Comparison of ENCODE assay signal across 1 cellular context in genomic region chr15:51702710-51703109, GRCh38.
TF ChIP-seq lines count a peak whose summit lies in the region.

No MANE protein-coding gene starts in this region.

TF ChIP-seq in K562, 482 proteins besides CTCF, POLR2A, EP300 and RAD21 (continued from another document and continues in another):
- no peak for TF ChIP-seq E2F8 (IDR thresholded peaks at IDR 0.05; ENCODE audit: low read depth, partially characterized antibody)
- no peak for TF ChIP-seq BRF1 (IDR thresholded peaks at IDR 0.05; ENCODE audit: borderline replicate concordance, extremely low read depth, insufficient read length)
- TF ChIP-seq ZNF512 (tag; IDR thresholded peaks at IDR 0.05) = no peak
- TF ChIP-seq CSDE1 (IDR thresholded peaks at IDR 0.05) = no peak
- TF ChIP-seq RCOR1 (IDR thresholded peaks at IDR 0.05; ENCODE audit: borderline replicate concordance in 1 of 2, low read depth in 2 of 2, low read length in 2 of 2) = peak in 1 of 2 experiments; percentile 62; a peak in 2 of 4 replicates
- no peak for TF ChIP-seq COPS2 (conservative IDR thresholded peaks at IDR 0.05)
- peak; percentile 53 for TF ChIP-seq PML (IDR thresholded peaks at IDR 0.05; ENCODE audit: low read length)
- peak; percentile 92 for TF ChIP-seq PKNOX1 (IDR thresholded peaks at IDR 0.05)
- no peak for TF ChIP-seq CBFB (CRISPR knock-in tag; IDR thresholded peaks at IDR 0.05)
- TF ChIP-seq PCBP1 (IDR thresholded peaks at IDR 0.05; ENCODE audit: low read depth, low read length, poor library complexity, severe bottlenecking) = no peak
- TF ChIP-seq, protein P1, sequence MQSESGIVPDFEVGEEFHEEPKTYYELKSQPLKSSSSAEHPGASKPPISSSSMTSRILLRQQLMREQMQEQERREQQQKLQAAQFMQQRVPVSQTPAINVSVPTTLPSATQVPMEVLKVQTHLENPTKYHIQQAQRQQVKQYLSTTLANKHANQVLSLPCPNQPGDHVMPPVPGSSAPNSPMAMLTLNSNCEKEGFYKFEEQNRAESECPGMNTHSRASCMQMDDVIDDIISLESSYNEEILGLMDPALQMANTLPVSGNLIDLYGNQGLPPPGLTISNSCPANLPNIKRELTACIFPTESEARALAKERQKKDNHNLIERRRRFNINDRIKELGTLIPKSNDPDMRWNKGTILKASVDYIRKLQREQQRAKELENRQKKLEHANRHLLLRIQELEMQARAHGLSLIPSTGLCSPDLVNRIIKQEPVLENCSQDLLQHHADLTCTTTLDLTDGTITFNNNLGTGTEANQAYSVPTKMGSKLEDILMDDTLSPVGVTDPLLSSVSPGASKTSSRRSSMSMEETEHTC (IDR thresholded peaks at IDR 0.05) = no peak
- no peak for TF ChIP-seq ZNF347 (CRISPR knock-in tag; IDR thresholded peaks at IDR 0.05; ENCODE audit: low read depth)
- no peak for TF ChIP-seq EP400 (IDR thresholded peaks at IDR 0.05)
- TF ChIP-seq TAF9B (IDR thresholded peaks at IDR 0.05; ENCODE audit: partially characterized antibody) = no peak
- peak; percentile 77 for TF ChIP-seq MAFF (IDR thresholded peaks at IDR 0.05; ENCODE audit: low read length)
- TF ChIP-seq TAL1 (IDR thresholded peaks at IDR 0.05) = peak; percentile 82
- TF ChIP-seq, protein P2, sequence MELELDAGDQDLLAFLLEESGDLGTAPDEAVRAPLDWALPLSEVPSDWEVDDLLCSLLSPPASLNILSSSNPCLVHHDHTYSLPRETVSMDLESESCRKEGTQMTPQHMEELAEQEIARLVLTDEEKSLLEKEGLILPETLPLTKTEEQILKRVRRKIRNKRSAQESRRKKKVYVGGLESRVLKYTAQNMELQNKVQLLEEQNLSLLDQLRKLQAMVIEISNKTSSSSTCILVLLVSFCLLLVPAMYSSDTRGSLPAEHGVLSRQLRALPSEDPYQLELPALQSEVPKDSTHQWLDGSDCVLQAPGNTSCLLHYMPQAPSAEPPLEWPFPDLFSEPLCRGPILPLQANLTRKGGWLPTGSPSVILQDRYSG (tag; conservative IDR thresholded peaks at IDR 0.05; ENCODE audit: low read depth) = no peak
- TF ChIP-seq FOSL1 (tag; conservative IDR thresholded peaks at IDR 0.05) = 0 out of 2 replicates have a peak, but pooled peaks have one; percentile 25
- TF ChIP-seq SMARCC2 (IDR thresholded peaks at IDR 0.05; ENCODE audit: low read depth) = peak; percentile 80; the same call in 1 of the 2 replicates
- TF ChIP-seq HNRNPH1 (optimal IDR thresholded peaks at IDR 0.05; ENCODE audit: low read depth, low read length) = no peak
- TF ChIP-seq DPF2 (IDR thresholded peaks at IDR 0.05) = peak; percentile 88
- no peak for TF ChIP-seq EHMT2 (IDR thresholded peaks at IDR 0.05)
- TF ChIP-seq RFX5 (IDR thresholded peaks at IDR 0.05; ENCODE audit: low read depth, low read length) = no peak
- no peak for TF ChIP-seq SPI1 (IDR thresholded peaks at IDR 0.05; ENCODE audit: borderline replicate concordance, low read depth, low read length)
- TF ChIP-seq, protein P3, sequence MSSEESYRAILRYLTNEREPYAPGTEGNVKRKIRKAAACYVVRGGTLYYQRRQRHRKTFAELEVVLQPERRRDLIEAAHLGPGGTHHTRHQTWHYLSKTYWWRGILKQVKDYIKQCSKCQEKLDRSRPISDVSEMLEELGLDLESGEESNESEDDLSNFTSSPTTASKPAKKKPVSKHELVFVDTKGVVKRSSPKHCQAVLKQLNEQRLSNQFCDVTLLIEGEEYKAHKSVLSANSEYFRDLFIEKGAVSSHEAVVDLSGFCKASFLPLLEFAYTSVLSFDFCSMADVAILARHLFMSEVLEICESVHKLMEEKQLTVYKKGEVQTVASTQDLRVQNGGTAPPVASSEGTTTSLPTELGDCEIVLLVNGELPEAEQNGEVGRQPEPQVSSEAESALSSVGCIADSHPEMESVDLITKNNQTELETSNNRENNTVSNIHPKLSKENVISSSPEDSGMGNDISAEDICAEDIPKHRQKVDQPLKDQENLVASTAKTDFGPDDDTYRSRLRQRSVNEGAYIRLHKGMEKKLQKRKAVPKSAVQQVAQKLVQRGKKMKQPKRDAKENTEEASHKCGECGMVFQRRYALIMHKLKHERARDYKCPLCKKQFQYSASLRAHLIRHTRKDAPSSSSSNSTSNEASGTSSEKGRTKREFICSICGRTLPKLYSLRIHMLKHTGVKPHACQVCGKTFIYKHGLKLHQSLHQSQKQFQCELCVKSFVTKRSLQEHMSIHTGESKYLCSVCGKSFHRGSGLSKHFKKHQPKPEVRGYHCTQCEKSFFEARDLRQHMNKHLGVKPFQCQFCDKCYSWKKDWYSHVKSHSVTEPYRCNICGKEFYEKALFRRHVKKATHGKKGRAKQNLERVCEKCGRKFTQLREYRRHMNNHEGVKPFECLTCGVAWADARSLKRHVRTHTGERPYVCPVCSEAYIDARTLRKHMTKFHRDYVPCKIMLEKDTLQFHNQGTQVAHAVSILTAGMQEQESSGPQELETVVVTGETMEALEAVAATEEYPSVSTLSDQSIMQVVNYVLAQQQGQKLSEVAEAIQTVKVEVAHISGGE (CRISPR knock-in tag; IDR thresholded peaks at IDR 0.05) = 0 out of 6 replicates have a peak, but pooled peaks of 1 of the 3 experiments have one; percentile 18
- no peak for TF ChIP-seq GTF2A2 (tag; IDR thresholded peaks at IDR 0.05)
- peak; percentile 58 for TF ChIP-seq MTA2 (IDR thresholded peaks at IDR 0.05; ENCODE audit: low read depth)
- TF ChIP-seq, protein P4, sequence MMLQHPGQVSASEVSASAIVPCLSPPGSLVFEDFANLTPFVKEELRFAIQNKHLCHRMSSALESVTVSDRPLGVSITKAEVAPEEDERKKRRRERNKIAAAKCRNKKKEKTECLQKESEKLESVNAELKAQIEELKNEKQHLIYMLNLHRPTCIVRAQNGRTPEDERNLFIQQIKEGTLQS (IDR thresholded peaks at IDR 0.05) = no peak
- TF ChIP-seq, protein P4 (CRISPR knock-in tag; conservative IDR thresholded peaks at IDR 0.05) = no peak
- peak; percentile 74; the same call in 1 of the 2 replicates for TF ChIP-seq POLR2AphosphoS5 (IDR thresholded peaks at IDR 0.05; ENCODE audit: control insufficient read depth, insufficient read depth, low read depth, low read length)
- no peak for TF ChIP-seq SFPQ (IDR thresholded peaks at IDR 0.05; ENCODE audit: low read depth, low read length)
- TF ChIP-seq ZNF253 (CRISPR knock-in tag; conservative IDR thresholded peaks at IDR 0.05) = no peak
- no peak for TF ChIP-seq TBP (optimal IDR thresholded peaks at IDR 0.05; ENCODE audit: low read depth, low read length)
- no peak for TF ChIP-seq SRSF9 (IDR thresholded peaks at IDR 0.05; ENCODE audit: borderline replicate concordance, low read depth, low read length)
- TF ChIP-seq, protein P5, sequence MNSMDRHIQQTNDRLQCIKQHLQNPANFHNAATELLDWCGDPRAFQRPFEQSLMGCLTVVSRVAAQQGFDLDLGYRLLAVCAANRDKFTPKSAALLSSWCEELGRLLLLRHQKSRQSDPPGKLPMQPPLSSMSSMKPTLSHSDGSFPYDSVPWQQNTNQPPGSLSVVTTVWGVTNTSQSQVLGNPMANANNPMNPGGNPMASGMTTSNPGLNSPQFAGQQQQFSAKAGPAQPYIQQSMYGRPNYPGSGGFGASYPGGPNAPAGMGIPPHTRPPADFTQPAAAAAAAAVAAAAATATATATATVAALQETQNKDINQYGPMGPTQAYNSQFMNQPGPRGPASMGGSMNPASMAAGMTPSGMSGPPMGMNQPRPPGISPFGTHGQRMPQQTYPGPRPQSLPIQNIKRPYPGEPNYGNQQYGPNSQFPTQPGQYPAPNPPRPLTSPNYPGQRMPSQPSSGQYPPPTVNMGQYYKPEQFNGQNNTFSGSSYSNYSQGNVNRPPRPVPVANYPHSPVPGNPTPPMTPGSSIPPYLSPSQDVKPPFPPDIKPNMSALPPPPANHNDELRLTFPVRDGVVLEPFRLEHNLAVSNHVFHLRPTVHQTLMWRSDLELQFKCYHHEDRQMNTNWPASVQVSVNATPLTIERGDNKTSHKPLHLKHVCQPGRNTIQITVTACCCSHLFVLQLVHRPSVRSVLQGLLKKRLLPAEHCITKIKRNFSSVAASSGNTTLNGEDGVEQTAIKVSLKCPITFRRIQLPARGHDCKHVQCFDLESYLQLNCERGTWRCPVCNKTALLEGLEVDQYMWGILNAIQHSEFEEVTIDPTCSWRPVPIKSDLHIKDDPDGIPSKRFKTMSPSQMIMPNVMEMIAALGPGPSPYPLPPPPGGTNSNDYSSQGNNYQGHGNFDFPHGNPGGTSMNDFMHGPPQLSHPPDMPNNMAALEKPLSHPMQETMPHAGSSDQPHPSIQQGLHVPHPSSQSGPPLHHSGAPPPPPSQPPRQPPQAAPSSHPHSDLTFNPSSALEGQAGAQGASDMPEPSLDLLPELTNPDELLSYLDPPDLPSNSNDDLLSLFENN (IDR thresholded peaks at IDR 0.05; ENCODE audit: low read depth in 2 of 2, low read length in 2 of 2) = no peak
- TF ChIP-seq NFIC (IDR thresholded peaks at IDR 0.05) = peak; percentile 51; the same call in 1 of the 2 replicates
- no peak for TF ChIP-seq U2AF1 (optimal IDR thresholded peaks at IDR 0.05; ENCODE audit: low read depth, low read length)
- peak; percentile 80 for TF ChIP-seq MAFG (tag; conservative IDR thresholded peaks at IDR 0.05)
- TF ChIP-seq STAT5A (IDR thresholded peaks at IDR 0.05; ENCODE audit: borderline replicate concordance, low read length) = peak; percentile 46; the same call in 1 of the 2 replicates
- TF ChIP-seq GABPB1 (CRISPR knock-in tag; IDR thresholded peaks at IDR 0.05) = no peak
- TF ChIP-seq LEF1 (IDR thresholded peaks at IDR 0.05) = peak; percentile 62
- no peak for TF ChIP-seq TAF15 (IDR thresholded peaks at IDR 0.05; ENCODE audit: low read depth, low read length)
- TF ChIP-seq ZNF785 (CRISPR knock-in tag; IDR thresholded peaks at IDR 0.05) = no peak
- peak; percentile 68 for TF ChIP-seq SMARCE1 (IDR thresholded peaks at IDR 0.05)
- TF ChIP-seq CBX3 (IDR thresholded peaks at IDR 0.05; ENCODE audit: borderline replicate concordance in 1 of 2, low read length in 2 of 2) = no peak
- TF ChIP-seq BCL6 (CRISPR knock-in tag; IDR thresholded peaks at IDR 0.05) = no peak
- TF ChIP-seq CBFA2T2 (conservative IDR thresholded peaks at IDR 0.05) = peak; percentile 78
- no peak for TF ChIP-seq NBN (IDR thresholded peaks at IDR 0.05; ENCODE audit: low read depth)
- TF ChIP-seq SOX6 (IDR thresholded peaks at IDR 0.05) = 0 out of 2 replicates have a peak, but pooled peaks have one; percentile 36
